In genomic region chr12:7798750-7799308, GRCh38 we compare ENCODE assay signal across 16 cellular contexts. TPM values are rescaled to one million over a fixed set of nuclear protein-coding genes. Genes with fewer than 3 reads are reported as not detected.
"Had no signal": no experiment of that assay in that cellular context is flagged by ENCODE, and none has a peak within 500 bp of the region (broad histone marks: within the 10 kb centered on the region; RNA-seq: fewer than 3 reads in every experiment).

No MANE protein-coding gene starts in this region.

RNA-seq across cellular contexts. Expression of gene NANOG, which starts 9.6 kb away (rescaled TPM):
- total RNA-seq: kidney epithelial cell; lung microvascular endothelial cell; mononuclear cell; naive thymus-derived CD8-positive, alpha-beta T cell; pulmonary artery endothelial cell; temporal lobe; upper lobe of right lung had no signal
- polyA plus RNA-seq: immature natural killer cell had no signal

RNA-seq across cellular contexts. Expression of gene NANOGNB, which starts 33.8 kb away (rescaled TPM):
- total RNA-seq: hepatocyte; kidney epithelial cell; left colon; liver; lung microvascular endothelial cell; mesenteric fat pad; mononuclear cell; naive thymus-derived CD8-positive, alpha-beta T cell; omental fat pad; pulmonary artery endothelial cell; sciatic nerve; skeletal muscle tissue; spleen; temporal lobe; upper lobe of right lung had no signal
- polyA plus RNA-seq: hepatocyte; immature natural killer cell; liver; naive thymus-derived CD8-positive, alpha-beta T cell; spleen had no signal

RNA-seq across cellular contexts. Expression of gene CLEC4C, which starts 51.7 kb away (rescaled TPM):
- total RNA-seq: hepatocyte; kidney epithelial cell; left colon; lung microvascular endothelial cell; mesenteric fat pad; naive thymus-derived CD8-positive, alpha-beta T cell; omental fat pad; pulmonary artery endothelial cell; sciatic nerve; skeletal muscle tissue; temporal lobe; upper lobe of right lung had no signal
- polyA plus RNA-seq: hepatocyte; liver; naive thymus-derived CD8-positive, alpha-beta T cell had no signal
